In genomic region chr9:34443976-34444375, GRCh38 we compare ENCODE assay signal across 15 cellular contexts. TPM values are rescaled to one million over a fixed set of nuclear protein-coding genes. Genes with fewer than 3 reads are reported as not detected.
DNase-seq lines count a peak whose midpoint lies in the region; ATAC-seq and TF ChIP-seq lines count a peak whose summit lies in the region.
"Had no signal": no experiment of that assay in that cellular context is flagged by ENCODE, and none has a peak within 500 bp of the region (broad histone marks: within the 10 kb centered on the region; RNA-seq: fewer than 3 reads in every experiment).

No MANE protein-coding gene starts in this region.

- H3K36me3 ChIP-seq in heart left ventricle, result peaks cover 0 to 4% (median 0%) of the 10 kb centered on the region in 9 donors

- H3K4me3 ChIP-seq in heart left ventricle, result no peak overlapping the region

- intact Hi-C loops in heart left ventricle (cut with DNase I), result loop anchor here in 1 of 10 donors (5.0 kb wide), 1 partner anchor 103 kb away; no protein-coding TSS in a partner anchor

- peaks cover 8 to 89% (median 63%) of the 10 kb centered on the region in 12 donors for H3K4me1 ChIP-seq in heart left ventricle

- peaks cover 20% of the 10 kb centered on the region for H3K4me1 Mint-ChIP-seq in WTC11
- H3K4me1 Mint-ChIP-seq in neural crest cell, result no peaks in the 10 kb centered on the region

- no peaks in the 10 kb centered on the region for H3K27me3 ChIP-seq in heart left ventricle

- peaks cover 4% of the 10 kb centered on the region for H3K36me3 Mint-ChIP-seq in WTC11
- no peaks in the 10 kb centered on the region for H3K36me3 Mint-ChIP-seq in neural crest cell (ENCODE audit: low read depth)

- TF ChIP-seq CTCF in WTC11 (IDR thresholded peaks at IDR 0.05) (no peak), neural crest cell (conservative IDR thresholded peaks at IDR 0.05) (no peak), heart left ventricle (IDR thresholded peaks at IDR 0.05) (no peak)

- no peaks in the 10 kb centered on the region for H3K27me3 Mint-ChIP-seq in WTC11 (ENCODE audit: low read depth)
- no peaks in the 10 kb centered on the region for H3K27me3 Mint-ChIP-seq in neural crest cell (ENCODE audit: low read depth)
- H3K27me3 Mint-ChIP-seq: CD4-positive, alpha-beta T cell had no signal

- CTCF ChIA-PET in WTC11 (lab: Charles Lee), result interaction anchor here (1.0 to 2.9 kb wide), 6 partner anchors 12 to 160 kb away, joined by 3 to 17 read pairs (median 7); no protein-coding TSS in a partner anchor

- H3K9me3 Mint-ChIP-seq in WTC11 (peaks cover 2% of the 10 kb centered on the region; the same call in 1 of the 2 replicates), neural crest cell (no peaks in the 10 kb centered on the region)
- H3K9me3 Mint-ChIP-seq: CD4-positive, alpha-beta T cell had no signal

- no peaks in the 10 kb centered on the region for H3K9me3 ChIP-seq in heart left ventricle

- H3K27ac Mint-ChIP-seq in WTC11 (peak overlapping the region; percentile 47; the same call in 1 of the 2 replicates), neural crest cell (ENCODE audit: unreplicated experiment) (peak overlapping the region; percentile 3)
- H3K27ac Mint-ChIP-seq: CD4-positive, alpha-beta T cell had no signal

- no peak for TF ChIP-seq POLR2A in heart left ventricle (IDR thresholded peaks at IDR 0.05)

- no peak overlapping the region for H3K4me3 Mint-ChIP-seq in WTC11
- H3K4me3 Mint-ChIP-seq in neural crest cell, result no peak overlapping the region
- H3K4me3 Mint-ChIP-seq: CD4-positive, alpha-beta T cell had no signal

- DNase-seq in DMS 273 (lab: John Stamatoyannopoulos, UW; ENCODE audit: unreplicated experiment), result peak; percentile 73
- DNase-seq in LHCN-M2 (ENCODE audit: low read depth), result peak; percentile 56
- no peak for DNase-seq in WTC11 (ENCODE audit: low spot score)
- DNase-seq in neural crest cell (ENCODE audit: low read depth, low spot score), result no peak
- no peak for DNase-seq in heart left ventricle
- DNase-seq in GOT3 (lab: John Stamatoyannopoulos, UW), result no peak
- DNase-seq in retina, result no peak
- no peak for DNase-seq in inferior parietal cortex (ENCODE audit: extremely low spot score)
- DNase-seq: ACHN; AML-193; CD4-positive, alpha-beta T cell; NCI-H1105; NCI-H1694 treated with DMSO at 0.1 percent for 48 hours; NCI-H2107; NCI-H774 had no signal

- POLR2A ChIA-PET in WTC11 (lab: Charles Lee), result no interaction called here

- ATAC-seq in WTC11 (peak; percentile 28; the same call in 1 of the 2 replicates), heart left ventricle (no peak)

- H3K27ac ChIP-seq in heart left ventricle, result peak overlapping the region in 1 of 12 donors; percentile 3

TF ChIP-seq in WTC11, 78 proteins besides CTCF, POLR2A, EP300 and RAD21:
- TF ChIP-seq E2F1 (CRISPR knock-in tag; IDR thresholded peaks at IDR 0.05), result no peak
- no peak for TF ChIP-seq NFE2L1 (CRISPR knock-in tag; IDR thresholded peaks at IDR 0.05)
- no peak for TF ChIP-seq TEAD4 (CRISPR knock-in tag; IDR thresholded peaks at IDR 0.05)
- no peak for TF ChIP-seq RORB (CRISPR knock-in tag; IDR thresholded peaks at IDR 0.05)
- no peak for TF ChIP-seq ELF4 (CRISPR knock-in tag; IDR thresholded peaks at IDR 0.05; ENCODE audit: low read depth)
- no peak for TF ChIP-seq SMAD3 (CRISPR knock-in tag; IDR thresholded peaks at IDR 0.05; ENCODE audit: borderline replicate concordance)
- TF ChIP-seq JAZF1 (CRISPR knock-in tag; IDR thresholded peaks at IDR 0.05), result no peak
- TF ChIP-seq ZNF281 (CRISPR knock-in tag; IDR thresholded peaks at IDR 0.05), result no peak
- no peak for TF ChIP-seq NFYB (CRISPR knock-in tag; conservative IDR thresholded peaks at IDR 0.05; ENCODE audit: low read depth)
- no peak for TF ChIP-seq MLX (CRISPR knock-in tag; IDR thresholded peaks at IDR 0.05)
- no peak for TF ChIP-seq TP53 (CRISPR knock-in tag; IDR thresholded peaks at IDR 0.05)
- no peak for TF ChIP-seq ATF2 (CRISPR knock-in tag; IDR thresholded peaks at IDR 0.05; ENCODE audit: borderline replicate concordance, low read depth)
TF ChIP-seq in WTC11: peak in this region for 0.

RNA-seq across cellular contexts. Expression of gene FAM219A, which starts 14.4 kb away (rescaled TPM):
- 13.0 and 17.6 TPM in 2 replicates for total RNA-seq in LHCN-M2 (2014; rRNA removed)
- 15.5 TPM for polyA plus RNA-seq in LHCN-M2 (2012)
- 17.2 to 20.6 TPM (median 19.5 TPM) in 3 replicates for total RNA-seq in WTC11 (2021)
- total RNA-seq in neural crest cell, result 20.6 and 20.9 TPM in 2 replicates
- 10 to 100 TPM; 12.7 to 36.7 (median 25.9) TPM for total RNA-seq in heart left ventricle
- polyA plus RNA-seq in heart left ventricle, result 10 to 100 TPM; 15.4 to 39.1 TPM

RNA-seq across cellular contexts. Expression of gene DNAI1, which starts 14.6 kb away (rescaled TPM):
- total RNA-seq in LHCN-M2 (2014; rRNA removed) (not detected in 2 replicates), WTC11 (2021) (1.5 to 2.1 TPM (median 1.6 TPM) in 3 replicates), neural crest cell (1.5 and 1.9 TPM in 2 replicates), heart left ventricle (under 1 TPM in 2 of 9 donors, not detected in 7; 0.43 to 0.86 TPM)
- not detected for polyA plus RNA-seq in LHCN-M2 (2012)
- under 1 TPM in 1 of 2 donors, not detected in 1; 0.36 TPM for polyA plus RNA-seq in heart left ventricle
- total RNA-seq: CD4-positive, alpha-beta T cell had no signal

Comparison
In these comparisons a context has a peak if more than half of its experiments do, and no peak if none do; other contexts are left out.
1. DNase-seq: peak in DMS 273 (single experiment) and LHCN-M2 (single experiment); none in WTC11 (single experiment), neural crest cell (single experiment), heart left ventricle (0 of 5), GOT3 (single experiment), retina (single experiment) and inferior parietal cortex (single experiment).